ENCODE assay signal across 17 cellular contexts in the genomic region with DNA sequence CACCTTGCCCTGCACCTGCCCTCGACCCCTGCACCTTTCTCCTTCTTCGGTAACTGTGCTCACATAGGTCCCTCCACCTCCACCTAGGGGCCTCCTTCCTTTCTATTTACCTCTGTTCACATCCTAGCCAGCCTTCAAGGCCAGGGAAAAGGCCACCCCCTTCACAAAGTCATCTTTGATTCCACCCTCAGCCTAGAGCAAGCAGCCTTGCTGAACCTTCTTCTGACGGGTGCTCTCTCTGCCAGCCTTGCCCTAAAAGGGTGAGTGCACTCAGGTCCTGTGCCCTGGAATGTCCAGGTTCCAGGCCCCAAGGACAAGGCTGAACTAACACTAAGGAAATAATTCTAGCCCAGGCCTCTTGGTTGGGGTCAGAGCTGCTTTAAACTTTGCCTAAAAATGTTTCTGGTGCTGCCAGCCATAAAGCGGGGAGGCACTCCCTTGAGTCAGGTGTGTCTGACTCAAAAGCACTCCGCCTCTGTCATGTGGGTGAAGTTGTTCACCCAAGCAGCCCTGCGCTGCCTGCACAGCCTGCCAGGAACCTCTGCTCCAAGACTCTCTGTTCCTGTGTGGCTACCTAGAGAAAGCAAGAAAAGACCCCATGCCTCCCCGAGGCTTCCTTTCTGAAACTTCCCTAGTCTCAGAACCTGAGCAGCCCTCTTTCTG. TPM values are rescaled to one million over a fixed set of nuclear protein-coding genes. Genes with fewer than 3 reads are reported as not detected.
A peak's percentile ranks its signal among the peaks of the same experiment; 100 is the strongest.
DNase-seq lines count a peak whose midpoint lies in the region; ATAC-seq, FAIRE-seq and TF ChIP-seq lines count a peak whose summit lies in the region.
"Had no signal": no experiment of that assay in that cellular context is flagged by ENCODE, and none has a peak within 500 bp of the region (broad histone marks: within the 10 kb centered on the region; RNA-seq: fewer than 3 reads in every experiment).

No MANE protein-coding gene starts in this region.

- H3K9me3 ChIP-seq in breast epithelium: no peaks in the 10 kb centered on the region
- no peaks in the 10 kb centered on the region for H3K9me3 ChIP-seq in GM12878 (replicated peaks; ENCODE audit: control insufficient read depth, insufficient read depth, low read length)
- H3K9me3 ChIP-seq in spleen: no peaks in the 10 kb centered on the region
- H3K9me3 ChIP-seq: gastroesophageal sphincter, psoas muscle had no signal

- no peaks in the 10 kb centered on the region for H3K27me3 Mint-ChIP-seq in MCF 10A (ENCODE audit: insufficient read depth, unreplicated experiment)
- peaks cover 0 to 6% (median 0%) of the 10 kb centered on the region in 5 donors for H3K27me3 Mint-ChIP-seq in naive thymus-derived CD8-positive, alpha-beta T cell

- DNase-seq in MCF 10A (ENCODE audit: unreplicated experiment): no peak
- DNase-seq in breast epithelium (ENCODE audit: low spot score in 2 of 2): no peak
- DNase-seq in GM12878 (ENCODE audit: low read depth, low spot score): no peak
- DNase-seq in naive thymus-derived CD8-positive, alpha-beta T cell: peak in 8 of 10 donors; percentile 16 to 67 (median 34)
- DNase-seq in ureter (ENCODE audit: low spot score): peak; percentile 67
- DNase-seq in spleen: no peak
- no peak for DNase-seq in HT-29 (ENCODE audit: low spot score)
- no peak for DNase-seq in NCI-H82 (lab: John Stamatoyannopoulos, UW)
- DNase-seq: ACHN; activated CD4-positive, alpha-beta T cell treated with anti-CD3 and anti-CD28 coated beads for 1 hour; activated gamma-delta T cell; endodermal cell; H7; NCI-H187 treated with DMSO at 0.1 percent for 48 hours; psoas muscle had no signal

- H3K9ac ChIP-seq in GM12878 (ENCODE audit: control insufficient read depth, insufficient read depth, low read length): no peak overlapping the region

- TF ChIP-seq POLR2A in breast epithelium (IDR thresholded peaks at IDR 0.05): no peak
- no peak for TF ChIP-seq POLR2A in GM12878 (IDR thresholded peaks at IDR 0.05; ENCODE audit: low read depth, low read length)
- no peak for TF ChIP-seq POLR2A in spleen (IDR thresholded peaks at IDR 0.05)

- in situ Hi-C loops in GM12878 (cut with MboI): no loop called here

- H4K20me1 ChIP-seq in GM12878 (ENCODE audit: control insufficient read depth, insufficient read depth): no peaks in the 10 kb centered on the region

- CTCF ChIA-PET in MCF 10A (lab: Yijun Ruan, JAX): no interaction called here
- CTCF ChIA-PET in GM12878 (lab: Yijun Ruan, JAX): no interaction called here

- no peaks in the 10 kb centered on the region for H3K36me3 Mint-ChIP-seq in MCF 10A (ENCODE audit: insufficient read depth, unreplicated experiment)
- H3K36me3 Mint-ChIP-seq in naive thymus-derived CD8-positive, alpha-beta T cell: no peaks in the 10 kb centered on the region

- peak; percentile 13 for FAIRE-seq in GM12878 (lab: Jason Lieb, UNC)

- no peak for TF ChIP-seq RAD21 in GM12878 (IDR thresholded peaks at IDR 0.05; ENCODE audit: insufficient read depth, low read depth, low read length)

- no peak overlapping the region for H3K4me2 ChIP-seq in GM12878 (ENCODE audit: control insufficient read depth, insufficient read depth)

- peak overlapping the region; percentile 87 for H3K27ac Mint-ChIP-seq in MCF 10A (ENCODE audit: low read depth, unreplicated experiment)
- H3K27ac Mint-ChIP-seq in naive thymus-derived CD8-positive, alpha-beta T cell: peak overlapping the region; percentile 39 to 94 (median 81)
- H3K27ac Mint-ChIP-seq: endodermal cell had no signal

- TF ChIP-seq CTCF in MCF 10A (IDR thresholded peaks at IDR 0.05; ENCODE audit: unreplicated experiment) (no peak), breast epithelium (IDR thresholded peaks at IDR 0.05) (no peak), GM12878 (IDR thresholded peaks at IDR 0.05 in 2 of 3, conservative IDR thresholded peaks at IDR 0.05 in 1 of 3; ENCODE audit: control insufficient read depth in 2 of 3, extremely low read depth in 1 of 3, insufficient read depth in 1 of 3, low read depth in 3 of 3, low read length in 3 of 3) (no peak), spleen (IDR thresholded peaks at IDR 0.05 in 8 of 11, conservative IDR thresholded peaks at IDR 0.05 in 3 of 11) (no peak)

- no peaks in the 10 kb centered on the region for H3K79me2 ChIP-seq in GM12878 (ENCODE audit: control insufficient read depth, insufficient read depth, low read length)

- no peak overlapping the region for H2AFZ ChIP-seq in GM12878 (ENCODE audit: control insufficient read depth, low read depth, low read length)

- H3K9me3 Mint-ChIP-seq in MCF 10A (ENCODE audit: unreplicated experiment): no peaks in the 10 kb centered on the region
- H3K9me3 Mint-ChIP-seq in naive thymus-derived CD8-positive, alpha-beta T cell: no peaks in the 10 kb centered on the region
- H3K9me3 Mint-ChIP-seq: endodermal cell had no signal

- SMC1A ChIA-PET in GM12878 (lab: Charles Lee; ENCODE audit: uncharacterized antibody, unreplicated experiment): no interaction called here

- intact Hi-C loops in MCF 10A (cut with micrococcal nuclease) (loop anchor here (2.0 kb wide), 1 partner anchor 19 kb away; no protein-coding TSS in a partner anchor), breast epithelium (cut with DNase I; ENCODE audit: low total_unique reads) (no loop called here), GM12878 (cut with micrococcal nuclease; ENCODE audit: unreplicated experiment) (no loop called here), spleen (cut with DNase I; ENCODE audit: low total_unique reads) (no loop called here)

- POLR2A ChIA-PET in MCF 10A (lab: Yijun Ruan, JAX): interaction anchor here (1.3 to 2.5 kb wide), 5 partner anchors 9 to 454 kb away, joined by 3 to 14 read pairs (median 10); a partner anchor contains a TSS
- POLR2A ChIA-PET in GM12878 (lab: Charles Lee): no interaction called here
- POLR2A ChIA-PET in naive thymus-derived CD8-positive, alpha-beta T cell (lab: Charles Lee): interaction anchor here (0.7 to 1.8 kb wide), 3 partner anchors 8 to 14 kb away, joined by 3 to 8 read pairs (median 5); no protein-coding TSS in a partner anchor

- H3K4me1 ChIP-seq in breast epithelium (no peaks in the 10 kb centered on the region), GM12878 (ENCODE audit: control insufficient read depth, insufficient read depth, low read length) (peaks cover 11% of the 10 kb centered on the region), spleen (no peaks in the 10 kb centered on the region)
- H3K4me1 ChIP-seq: gastroesophageal sphincter, psoas muscle had no signal

- H3K36me3 ChIP-seq in breast epithelium (no peaks in the 10 kb centered on the region), GM12878 (ENCODE audit: control insufficient read depth in 2 of 2, insufficient read depth in 2 of 2, low read length in 1 of 2) (no peaks in the 10 kb centered on the region), spleen (no peaks in the 10 kb centered on the region)
- H3K36me3 ChIP-seq: gastroesophageal sphincter had no signal

- 33% methylated on average over 7 of the region's 7 CpGs for WGBS in GM12878 (ENCODE audit: insufficient coverage, insufficient replicate concordance, low lambda C conversion rate, missing lambda C conversion rate)
- 79 to 83% (median 80%) methylated on average over 7 of the region's 7 CpGs for WGBS in spleen, 5 donors

- no peak overlapping the region for H3K4me3 ChIP-seq in breast epithelium
- no peak overlapping the region for H3K4me3 ChIP-seq in GM12878
- no peak overlapping the region for H3K4me3 ChIP-seq in spleen
- H3K4me3 ChIP-seq: gastroesophageal sphincter, psoas muscle had no signal

- peaks cover 33% of the 10 kb centered on the region for H3K4me1 Mint-ChIP-seq in MCF 10A (ENCODE audit: insufficient read depth, unreplicated experiment)
- peaks cover 24 to 53% (median 34%) of the 10 kb centered on the region in 4 donors for H3K4me1 Mint-ChIP-seq in naive thymus-derived CD8-positive, alpha-beta T cell

- H3K27ac ChIP-seq in breast epithelium: no peak overlapping the region
- no peak overlapping the region for H3K27ac ChIP-seq in GM12878 (ENCODE audit: control insufficient read depth, insufficient read depth)
- H3K27ac ChIP-seq in spleen: no peak overlapping the region
- H3K27ac ChIP-seq: gastroesophageal sphincter, psoas muscle had no signal

- RAD21 ChIA-PET in GM12878 (lab: Charles Lee; ENCODE audit: unreplicated experiment): interaction anchor here (1.2 kb wide), 1 partner anchor 40 kb away, joined by 3 read pairs; no protein-coding TSS in a partner anchor

- BruUV-seq in MCF 10A (replicated peaks; lab: Mats Ljungman, UMichigan) (no TSS peak), GM12878 (replicated peaks; lab: Mats Ljungman, UMichigan) (no TSS peak)

- H3K27me3 ChIP-seq in breast epithelium (no peaks in the 10 kb centered on the region), GM12878 (replicated peaks in 1 of 2; ENCODE audit: control insufficient read depth in 2 of 2, insufficient read depth in 2 of 2, low read length in 1 of 2) (no peaks in the 10 kb centered on the region), spleen (replicated peaks in 1 of 7) (peaks cover 0 to 16% (median 0%) of the 10 kb centered on the region in 7 donors)

- no peak for TF ChIP-seq EP300 in GM12878 (IDR thresholded peaks at IDR 0.05; ENCODE audit: borderline replicate concordance in 1 of 2, control insufficient read depth in 1 of 2, low read depth in 2 of 2, low read length in 2 of 2)

- ATAC-seq in GM12878: peak; percentile 62
- ATAC-seq in naive thymus-derived CD8-positive, alpha-beta T cell: peak; percentile 69 to 79
- ATAC-seq: gastroesophageal sphincter, psoas muscle, Right ventricle myocardium inferior had no signal

- peak overlapping the region; percentile 38 for H3K4me3 Mint-ChIP-seq in MCF 10A (ENCODE audit: unreplicated experiment)
- peak overlapping the region in 9 of 10 donors; percentile 1 to 79 (median 46) for H3K4me3 Mint-ChIP-seq in naive thymus-derived CD8-positive, alpha-beta T cell
- H3K4me3 Mint-ChIP-seq: endodermal cell had no signal

RNA-seq across cellular contexts. Expression of a gene that starts 9.2 kb away (rescaled TPM):
- total RNA-seq in MCF 10A (2022): 33.1 and 41.3 TPM in 2 replicates
- total RNA-seq in breast epithelium: 10 to 100 TPM in 1 of 3 donors, 1 to 10 TPM in 2; 4.5 to 15.5 (median 7.5) TPM
- 0.04 and 0.49 TPM in 2 replicates for total RNA-seq in GM12878 (2013; cell fraction: nucleolus; rRNA removed)
- total RNA-seq in GM12878 (2014; rRNA removed): not detected in 2 replicates
- total RNA-seq in GM12878 (2014; rRNA removed; fragmentation: Illumina TruSeq; extraction: Trizol): not detected in 2 replicates
- 0.03 and 0.05 TPM in 2 replicates for total RNA-seq in GM12878 (2021)
- polyA plus RNA-seq in GM12878 (2011; ENCODE audit: low read depth): not detected
- 0.01 TPM in 1 of 2 replicates, not detected in the other for polyA plus RNA-seq in GM12878 (2011; rRNA removed)
- under 0.01 TPM in 2 replicates for polyA plus RNA-seq in GM12878 (2011; cell fraction: cytosol; rRNA removed)
- polyA plus RNA-seq in GM12878 (2011; cell fraction: nucleus; rRNA removed): 0.06 TPM in 2 replicates
- 0.03 TPM in 1 of 2 replicates, not detected in the other for polyA plus RNA-seq in GM12878 (2012)
- polyA plus RNA-seq in GM12878 (2014; fragmentation: Illumina TruSeq; extraction: Trizol): 0.01 TPM in 1 of 2 replicates, not detected in the other
- not detected for polyA plus RNA-seq in GM12878 (2014; fragmentation: Nextera tagmentation; extraction: Ambion mirVana)
- polyA plus RNA-seq in GM12878 (2014; rRNA removed): 0.01 TPM in 1 of 2 replicates, not detected in the other
- polyA plus RNA-seq in GM12878 (2016; fragmentation: Nextera tagmentation; extraction: Ambion mirVana): not detected
- 0.21 TPM in 1 of 2 replicates, not detected in the other for polyA minus RNA-seq in GM12878 (2011; rRNA and poly(A)+ RNA removed)
- polyA minus RNA-seq in GM12878 (2011; cell fraction: cytosol; rRNA and poly(A)+ RNA removed): not detected in 2 replicates
- not detected in 2 replicates for polyA minus RNA-seq in GM12878 (2011; cell fraction: nucleus; rRNA and poly(A)+ RNA removed)
- total RNA-seq in naive thymus-derived CD8-positive, alpha-beta T cell: 1 to 10 TPM in 1 of 2 experiments, under 1 TPM in 1; 0.41 to 1.2 TPM
- under 1 TPM in 2 of 3 donors, not detected in 1; 0.01 to 0.02 TPM for polyA plus RNA-seq in naive thymus-derived CD8-positive, alpha-beta T cell
- total RNA-seq in ureter: 33.0 TPM
- under 1 TPM in 6 of 7 donors, not detected in 1; 0.06 to 0.28 (median 0.18) TPM for total RNA-seq in spleen
- under 1 TPM in 2 of 3 donors, not detected in 1; 0.02 to 0.13 TPM for polyA plus RNA-seq in spleen
- 3.0 and 6.0 TPM in 2 replicates for total RNA-seq in HT-29 (2014; rRNA removed; shearing (Covaris generic))

RNA-seq across cellular contexts. Expression of a gene that starts 25.3 kb away (rescaled TPM):
- total RNA-seq in MCF 10A (2022) (not detected in 2 replicates), breast epithelium (under 1 TPM in 1 of 3 donors, not detected in 2; 0.16 TPM), GM12878 (2014; rRNA removed) (1.5 and 2.1 TPM in 2 replicates), GM12878 (2014; rRNA removed; fragmentation: Illumina TruSeq; extraction: Trizol) (2.6 and 2.7 TPM in 2 replicates), GM12878 (2021) (1.6 and 2.2 TPM in 2 replicates), ureter (0.47 TPM), spleen (1 to 10 TPM; 1.5 to 4.2 (median 2.7) TPM)
- 59.4 and 63.4 TPM in 2 replicates for total RNA-seq in GM12878 (2013; cell fraction: nucleolus; rRNA removed)
- 0.21 TPM for polyA plus RNA-seq in GM12878 (2011; ENCODE audit: low read depth)
- polyA plus RNA-seq in GM12878 (2011; rRNA removed) (2.9 and 3.7 TPM in 2 replicates), GM12878 (2014; fragmentation: Illumina TruSeq; extraction: Trizol) (0.14 and 0.87 TPM in 2 replicates), GM12878 (2014; fragmentation: Nextera tagmentation; extraction: Ambion mirVana) (1 to 10 TPM in 1 of 2 experiments, under 1 TPM in 1; 0.33 to 1.6 TPM), GM12878 (2014; rRNA removed) (1.3 TPM in 2 replicates), GM12878 (2016; fragmentation: Nextera tagmentation; extraction: Ambion mirVana) (1 to 10 TPM; 1.6 to 2.0 TPM), spleen (under 1 TPM; 0.29 to 0.45 (median 0.35) TPM)
- 0.75 and 0.79 TPM in 2 replicates for polyA plus RNA-seq in GM12878 (2011; cell fraction: cytosol; rRNA removed)
- polyA plus RNA-seq in GM12878 (2011; cell fraction: nucleus; rRNA removed): 3.0 and 3.5 TPM in 2 replicates
- 0.31 and 0.35 TPM in 2 replicates for polyA plus RNA-seq in GM12878 (2012)
- polyA minus RNA-seq in GM12878 (2011; rRNA and poly(A)+ RNA removed): 3.3 and 3.4 TPM in 2 replicates
- polyA minus RNA-seq in GM12878 (2011; cell fraction: cytosol; rRNA and poly(A)+ RNA removed): not detected in 2 replicates
- 2.7 and 4.8 TPM in 2 replicates for polyA minus RNA-seq in GM12878 (2011; cell fraction: nucleus; rRNA and poly(A)+ RNA removed)
- total RNA-seq in naive thymus-derived CD8-positive, alpha-beta T cell: 10 to 100 TPM; 11.8 to 14.2 TPM
- 1 to 10 TPM; 1.5 to 3.5 (median 2.8) TPM for polyA plus RNA-seq in naive thymus-derived CD8-positive, alpha-beta T cell
- total RNA-seq in HT-29 (2014; rRNA removed; shearing (Covaris generic)): not detected in 2 replicates
- total RNA-seq: endodermal cell, gastroesophageal sphincter, H7, psoas muscle, Right ventricle myocardium inferior had no signal
- polyA plus RNA-seq: psoas muscle had no signal

Comparison
In these comparisons a context has a peak if more than half of its experiments do, and no peak if none do; other contexts are left out.
1. DNase-seq: peak in naive thymus-derived CD8-positive, alpha-beta T cell (8 of 10) and ureter (single experiment); none in MCF 10A (single experiment), breast epithelium (0 of 2), GM12878 (single experiment), spleen (single experiment), HT-29 (single experiment) and NCI-H82 (single experiment).